9 cellular contexts compared by ENCODE assay signal in the genomic region with DNA sequence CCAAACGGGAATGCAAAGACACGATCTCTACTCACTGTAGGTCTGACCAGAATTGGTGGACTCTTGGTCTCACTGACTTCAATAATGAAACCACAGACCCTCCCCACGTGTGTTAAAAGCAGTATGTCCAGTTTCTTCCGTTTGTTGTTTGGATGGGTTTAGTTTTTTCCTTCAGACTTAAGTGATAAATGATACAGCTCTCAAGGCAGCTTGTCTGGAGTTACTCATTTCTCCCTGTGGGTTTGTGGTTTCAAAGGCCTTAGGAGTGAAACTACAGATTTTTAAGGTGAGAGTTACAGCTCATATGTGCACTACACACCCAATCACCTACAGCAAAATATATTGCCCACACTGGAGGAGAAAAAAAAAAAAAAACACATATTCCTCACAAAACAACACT.
DNase-seq lines count a peak whose midpoint lies in the region; ATAC-seq lines count a peak whose summit lies in the region.
"Had no signal": no experiment of that assay in that cellular context is flagged by ENCODE, and none has a peak within 500 bp of the region (broad histone marks: within the 10 kb centered on the region; RNA-seq: fewer than 3 reads in every experiment).

No MANE protein-coding gene starts in this region.

- H3K27me3 Mint-ChIP-seq in activated CD8-positive, alpha-beta memory T cell treated with anti-CD3 and anti-CD28 coated beads, Interleukin-2, amount 10 ng/mL, durations not matched to agents 7 days and 5 days: peaks cover 35% of the 10 kb centered on the region
- H3K27me3 Mint-ChIP-seq in activated T-cell treated with anti-CD3 and anti-CD28 coated beads, Interleukin-2, amount 50 U/mL, for 72 hours (ENCODE audit: low read depth): peaks cover 26% of the 10 kb centered on the region

- peaks cover 12% of the 10 kb centered on the region for H3K4me1 Mint-ChIP-seq in activated CD8-positive, alpha-beta memory T cell treated with anti-CD3 and anti-CD28 coated beads, Interleukin-2, amount 10 ng/mL, durations not matched to agents 7 days and 5 days
- H3K4me1 Mint-ChIP-seq in activated T-cell treated with anti-CD3 and anti-CD28 coated beads, Interleukin-2, amount 50 U/mL, for 72 hours (ENCODE audit: low read depth): peaks cover 11% of the 10 kb centered on the region
- H3K4me1 Mint-ChIP-seq in stimulated activated effector memory CD8-positive, alpha-beta T cell treated with anti-CD3 and anti-CD28 coated beads, Interleukin-12 subunit alpha, Interleukin-12 subunit beta, amount 100 ng/mL, for 72 hours: peaks cover 11% of the 10 kb centered on the region

- peak; percentile 55 for DNase-seq in activated CD8-positive, alpha-beta memory T cell treated with anti-CD3 and anti-CD28 coated beads, Interleukin-2, amount 10 ng/mL, durations not matched to agents 7 days and 5 days
- no peak for DNase-seq in activated CD8-positive, alpha-beta memory T cell treated with anti-CD3 and anti-CD28 coated beads, Interleukin-2, amount 50 U/mL, for 4 hours
- DNase-seq in activated T-cell treated with anti-CD3 and anti-CD28 coated beads, Interleukin-2, amount 50 U/mL, for 72 hours: peak; percentile 23 to 55
- peak; percentile 2 to 58 for DNase-seq in stimulated activated effector memory CD8-positive, alpha-beta T cell treated with anti-CD3 and anti-CD28 coated beads, Interleukin-12 subunit alpha, Interleukin-12 subunit beta, amount 100 ng/mL, for 72 hours (ENCODE audit: low spot score in 2 of 2)
- DNase-seq in NCI-H1436 (lab: John Stamatoyannopoulos, UW) (no peak), NCI-H2029 treated with DMSO at 0.1 percent for 48 hours (lab: John Stamatoyannopoulos, UW) (no peak), pons (ENCODE audit: low spot score) (no peak)
- DNase-seq: NCI-H1694 treated with DMSO at 0.1 percent for 48 hours had no signal

- H3K27ac Mint-ChIP-seq in activated CD8-positive, alpha-beta memory T cell treated with anti-CD3 and anti-CD28 coated beads, Interleukin-2, amount 10 ng/mL, durations not matched to agents 7 days and 5 days: no peak overlapping the region
- peak overlapping the region; percentile 61 for H3K27ac Mint-ChIP-seq in activated T-cell treated with anti-CD3 and anti-CD28 coated beads, Interleukin-2, amount 50 U/mL, for 72 hours
- H3K27ac Mint-ChIP-seq in stimulated activated effector memory CD8-positive, alpha-beta T cell treated with anti-CD3 and anti-CD28 coated beads, Interleukin-12 subunit alpha, Interleukin-12 subunit beta, amount 100 ng/mL, for 72 hours: no peak overlapping the region

- H3K36me3 Mint-ChIP-seq in activated CD8-positive, alpha-beta memory T cell treated with anti-CD3 and anti-CD28 coated beads, Interleukin-2, amount 10 ng/mL, durations not matched to agents 7 days and 5 days: no peaks in the 10 kb centered on the region
- H3K36me3 Mint-ChIP-seq in activated T-cell treated with anti-CD3 and anti-CD28 coated beads, Interleukin-2, amount 50 U/mL, for 72 hours (ENCODE audit: insufficient read depth in 2 of 2): peaks cover 0 to 5% of the 10 kb centered on the region in 2 donors
- peaks cover 5% of the 10 kb centered on the region for H3K36me3 Mint-ChIP-seq in stimulated activated effector memory CD8-positive, alpha-beta T cell treated with anti-CD3 and anti-CD28 coated beads, Interleukin-12 subunit alpha, Interleukin-12 subunit beta, amount 100 ng/mL, for 72 hours

- H3K4me3 Mint-ChIP-seq in activated CD8-positive, alpha-beta memory T cell treated with anti-CD3 and anti-CD28 coated beads, Interleukin-2, amount 10 ng/mL, durations not matched to agents 7 days and 5 days: peak overlapping the region; percentile 68
- peak overlapping the region; percentile 58 to 65 for H3K4me3 Mint-ChIP-seq in activated T-cell treated with anti-CD3 and anti-CD28 coated beads, Interleukin-2, amount 50 U/mL, for 72 hours
- peak overlapping the region; percentile 58 for H3K4me3 Mint-ChIP-seq in stimulated activated effector memory CD8-positive, alpha-beta T cell treated with anti-CD3 and anti-CD28 coated beads, Interleukin-12 subunit alpha, Interleukin-12 subunit beta, amount 100 ng/mL, for 72 hours

- no peaks in the 10 kb centered on the region for H3K9me3 Mint-ChIP-seq in activated CD8-positive, alpha-beta memory T cell treated with anti-CD3 and anti-CD28 coated beads, Interleukin-2, amount 10 ng/mL, durations not matched to agents 7 days and 5 days (ENCODE audit: low read depth)
- H3K9me3 Mint-ChIP-seq in activated T-cell treated with anti-CD3 and anti-CD28 coated beads, Interleukin-2, amount 50 U/mL, for 72 hours: no peaks in the 10 kb centered on the region
- H3K9me3 Mint-ChIP-seq in stimulated activated effector memory CD8-positive, alpha-beta T cell treated with anti-CD3 and anti-CD28 coated beads, Interleukin-12 subunit alpha, Interleukin-12 subunit beta, amount 100 ng/mL, for 72 hours: no peaks in the 10 kb centered on the region

- CTCF ChIA-PET in activated CD8-positive, alpha-beta memory T cell treated with anti-CD3 and anti-CD28 coated beads, Interleukin-2, amount 10 ng/mL, durations not matched to agents 7 days and 5 days (lab: Charles Lee): interaction anchor here (0.9 to 1.0 kb wide), 2 partner anchors 198 to 618 kb away, joined by 3 read pairs; no protein-coding TSS in a partner anchor

- peak; percentile 75 for ATAC-seq in activated CD8-positive, alpha-beta memory T cell treated with anti-CD3 and anti-CD28 coated beads, Interleukin-2, amount 10 ng/mL, durations not matched to agents 7 days and 5 days
- peak; percentile 89 for ATAC-seq in HG03066 (IDR thresholded peaks at IDR 0.05; ENCODE audit: low read depth, unreplicated experiment)
- peak; percentile 94 to 98 for ATAC-seq in activated T-cell treated with anti-CD3 and anti-CD28 coated beads, Interleukin-2, amount 50 U/mL, for 72 hours (replicated peaks in 1 of 2)
- peak; percentile 98 for ATAC-seq in stimulated activated effector memory CD8-positive, alpha-beta T cell treated with anti-CD3 and anti-CD28 coated beads, Interleukin-12 subunit alpha, Interleukin-12 subunit beta, amount 100 ng/mL, for 72 hours

Comparison
In these comparisons a context has a peak if more than half of its experiments do, and no peak if none do; other contexts are left out.
1. DNase-seq: peak in activated CD8-positive, alpha-beta memory T cell treated with anti-CD3 and anti-CD28 coated beads, Interleukin-2, amount 10 ng/mL, durations not matched to agents 7 days and 5 days (single experiment), activated T-cell treated with anti-CD3 and anti-CD28 coated beads, Interleukin-2, amount 50 U/mL, for 72 hours (2 of 2) and stimulated activated effector memory CD8-positive, alpha-beta T cell treated with anti-CD3 and anti-CD28 coated beads, Interleukin-12 subunit alpha, Interleukin-12 subunit beta, amount 100 ng/mL, for 72 hours (2 of 2); none in activated CD8-positive, alpha-beta memory T cell treated with anti-CD3 and anti-CD28 coated beads, Interleukin-2, amount 50 U/mL, for 4 hours (single experiment), NCI-H1436 (single experiment), NCI-H2029 treated with DMSO at 0.1 percent for 48 hours (single experiment) and pons (single experiment).
2. Peak in every context shown above with its lines, with median percentiles within 50 percentile points of each other: ATAC-seq and H3K4me3 Mint-ChIP-seq.